1 cellular context compared by ENCODE assay signal in genomic region chr5:151274666-151275065, GRCh38.
TF ChIP-seq lines count a peak whose summit lies in the region.

No MANE protein-coding gene starts in this region.

TF ChIP-seq in WTC11, 78 proteins besides CTCF, POLR2A, EP300 and RAD21 (continued from another document):
- TF ChIP-seq TCF7 (CRISPR knock-in tag; IDR thresholded peaks at IDR 0.05; ENCODE audit: low read depth), result no peak
- TF ChIP-seq TEAD1 (CRISPR knock-in tag; IDR thresholded peaks at IDR 0.05), result no peak
- TF ChIP-seq NR2C2 (CRISPR knock-in tag; IDR thresholded peaks at IDR 0.05), result no peak
- TF ChIP-seq ATF3 (CRISPR knock-in tag; conservative IDR thresholded peaks at IDR 0.05), result no peak
- TF ChIP-seq GABPB1 (CRISPR knock-in tag; IDR thresholded peaks at IDR 0.05), result no peak
- no peak for TF ChIP-seq ZNF263 (CRISPR knock-in tag; IDR thresholded peaks at IDR 0.05; ENCODE audit: low read depth)
- TF ChIP-seq ELF4 (CRISPR knock-in tag; IDR thresholded peaks at IDR 0.05; ENCODE audit: low read depth), result no peak
